In the genomic region with DNA sequence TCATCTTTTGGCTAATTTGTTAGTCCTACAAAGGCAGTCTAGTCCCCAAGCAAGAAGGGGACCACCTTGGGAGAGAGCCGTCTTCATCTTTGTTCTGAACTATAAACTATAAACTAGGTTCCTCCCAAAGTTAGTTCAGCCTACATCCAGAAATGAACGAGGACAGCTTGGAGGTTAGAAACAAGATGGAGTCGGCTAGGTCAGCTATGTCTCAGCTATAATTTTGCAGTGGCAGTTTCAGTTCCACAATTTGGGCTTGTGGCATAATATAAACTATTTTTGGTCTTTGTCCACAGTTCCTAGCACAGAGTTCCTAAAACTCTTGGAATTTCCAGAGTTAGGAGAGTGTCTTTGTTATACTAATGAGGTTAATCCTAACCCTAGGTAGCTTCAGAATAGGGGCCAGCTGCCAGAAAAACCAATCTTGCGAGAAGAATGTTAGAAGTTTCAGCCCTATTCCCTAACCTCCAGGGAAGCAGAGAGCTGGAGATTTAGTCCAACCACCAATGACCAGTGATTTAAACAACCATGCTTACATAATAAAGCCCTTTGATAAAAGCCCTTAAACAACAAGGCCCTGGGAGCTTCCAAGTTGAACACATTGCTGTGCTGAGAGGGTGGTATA, we compare ENCODE assay signal across 17 cellular contexts.
"Had no signal": no experiment of that assay in that cellular context is flagged by ENCODE, and none has a peak within 500 bp of the region (broad histone marks: within the 10 kb centered on the region; RNA-seq: fewer than 3 reads in every experiment).

No MANE protein-coding gene starts in this region.

- H3K36me3 ChIP-seq: adrenal gland, colonic mucosa, left lung, transverse colon, WERI-Rb-1 had no signal

- DNase-seq: activated CD4-positive, alpha-beta T cell treated with anti-CD3 and anti-CD28 coated beads, Interleukin-2, amount 10 ng/mL, durations not matched to agents 24 days and 14 days; activated naive CD4-positive, alpha-beta T cell treated with anti-CD3 and anti-CD28 coated beads, Interleukin-2, amount 50 U/mL, for 16 hours; adrenal gland; caudate nucleus; colonic mucosa; effector CD8-positive, alpha-beta T cell; hypothalamus; islet precursor cell; left lung; nephron progenitor cell; stimulated activated CD4-positive, alpha-beta T cell treated with anti-CD3 and anti-CD28 coated beads, Interleukin-12 subunit alpha, Interleukin-12 subunit beta, amount 100 ng/mL, for 4 hours; stimulated activated naive CD4-positive, alpha-beta T cell; substantia nigra; T1000; transverse colon; WERI-Rb-1 had no signal

- H3K9me3 ChIP-seq: adrenal gland, colonic mucosa, transverse colon had no signal

- H3K4me1 ChIP-seq: adrenal gland, colonic mucosa, left lung, transverse colon had no signal

- H3K27me3 ChIP-seq: adrenal gland, colonic mucosa, left lung, transverse colon had no signal

- H3K4me3 ChIP-seq: adrenal gland, colonic mucosa, left lung, transverse colon had no signal

- H3K27ac ChIP-seq: adrenal gland, colonic mucosa, epithelial cell of prostate, left lung, transverse colon, WERI-Rb-1 had no signal
